22 cellular contexts compared by ENCODE assay signal in the genomic region with DNA sequence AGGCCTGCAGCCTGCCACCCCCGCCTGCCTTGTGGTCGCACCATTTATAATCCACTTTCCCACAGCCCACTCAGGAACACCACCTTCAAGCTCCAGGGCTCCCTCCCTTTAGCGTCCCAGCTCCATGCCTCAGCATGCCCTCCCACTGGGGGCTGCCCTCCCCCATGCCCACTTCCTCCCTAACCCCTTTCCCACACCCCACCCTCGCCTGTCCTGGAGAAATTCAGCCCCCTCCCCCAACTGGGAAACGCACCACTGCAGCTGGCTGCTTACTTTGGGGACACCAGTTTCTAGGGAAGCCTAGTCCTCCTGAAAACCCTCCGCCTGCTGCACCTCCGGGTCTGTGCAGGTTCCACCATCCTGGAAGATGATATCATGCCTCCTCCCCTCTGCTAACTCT.
"Had no signal": no experiment of that assay in that cellular context is flagged by ENCODE, and none has a peak within 500 bp of the region (broad histone marks: within the 10 kb centered on the region; RNA-seq: fewer than 3 reads in every experiment).

No MANE protein-coding gene starts in this region.

- H3K9ac ChIP-seq: neural progenitor cell had no signal

- H3K9me3 ChIP-seq: esophagus squamous epithelium, gastroesophageal sphincter, pancreas, stomach, thoracic aorta, transverse colon had no signal

- H3K27me3 ChIP-seq: esophagus squamous epithelium, gastroesophageal sphincter, pancreas, stomach, transverse colon had no signal

- FAIRE-seq: endometrium, kidney, pancreas, small intestine had no signal

- H3K4me2 ChIP-seq: neural progenitor cell had no signal

- DNase-seq: effector memory CD4-positive, alpha-beta T cell; esophagus squamous epithelium; foreskin fibroblast; glutamatergic neuron; kidney; left colon; mesendoderm; naive B cell; occipital lobe; pancreas; small intestine; stimulated activated CD4-positive, alpha-beta T cell treated with anti-CD3 and anti-CD28 coated beads, Interleukin-12 subunit alpha, Interleukin-12 subunit beta, amount 100 ng/mL, for 4 hours; stimulated activated naive CD4-positive, alpha-beta T cell; stomach; substantia nigra; transverse colon had no signal

- H3K4me3 Mint-ChIP-seq: neural progenitor cell had no signal

- H2AFZ ChIP-seq: neural progenitor cell had no signal

- H3K27me3 Mint-ChIP-seq: naive B cell had no signal

- ATAC-seq: gastroesophageal sphincter, left colon, pancreas, right cardiac atrium had no signal

- H3K36me3 ChIP-seq: esophagus squamous epithelium, gastroesophageal sphincter, pancreas, stomach, thoracic aorta, transverse colon had no signal

- H3K36me3 Mint-ChIP-seq: naive B cell, neural progenitor cell had no signal

- H3K4me3 ChIP-seq: esophagus squamous epithelium, gastroesophageal sphincter, neural progenitor cell, pancreas, stomach, thoracic aorta, transverse colon had no signal

- H3K27ac Mint-ChIP-seq: neural progenitor cell, progenitor cell of endocrine pancreas had no signal

- H3K9me3 Mint-ChIP-seq: naive B cell, neural progenitor cell had no signal

- H3K27ac ChIP-seq: esophagus squamous epithelium, gastroesophageal sphincter, neural progenitor cell, pancreas, stomach, thoracic aorta, transverse colon had no signal
